Comparison of ENCODE assay signal across 23 cellular contexts in genomic region chr6:11598687-11599086, GRCh38.
DNase-seq lines count a peak whose midpoint lies in the region; ATAC-seq, FAIRE-seq and TF ChIP-seq lines count a peak whose summit lies in the region.
"Had no signal": no experiment of that assay in that cellular context is flagged by ENCODE, and none has a peak within 500 bp of the region (broad histone marks: within the 10 kb centered on the region; RNA-seq: fewer than 3 reads in every experiment).

No MANE protein-coding gene starts in this region.

- no peak overlapping the region for H3K4me2 ChIP-seq in osteoblast (ENCODE audit: insufficient read depth, low read length)
- H3K4me2 ChIP-seq: BLaER1 had no signal

- H3K9me3 ChIP-seq in left lung (no peaks in the 10 kb centered on the region), osteoblast (ENCODE audit: low read depth, low read length) (no peaks in the 10 kb centered on the region)
- H3K9me3 ChIP-seq: BLaER1, heart right ventricle, suprapubic skin had no signal

- H3K27me3 ChIP-seq in left lung (no peaks in the 10 kb centered on the region), osteoblast (ENCODE audit: insufficient read depth, low read length) (no peaks in the 10 kb centered on the region)
- H3K27me3 ChIP-seq: BLaER1, heart right ventricle, suprapubic skin had no signal

- H3K4me3 ChIP-seq in left lung (no peak overlapping the region), osteoblast (ENCODE audit: insufficient read depth, low read length) (no peak overlapping the region)
- H3K4me3 ChIP-seq: BLaER1, heart right ventricle, skin epidermis, suprapubic skin had no signal

- H3K27ac Mint-ChIP-seq in type B pancreatic cell, result peak overlapping the region; percentile 75

- no peaks in the 10 kb centered on the region for H4K20me1 ChIP-seq in osteoblast (ENCODE audit: insufficient read depth, low read length)
- H4K20me1 ChIP-seq: BLaER1 had no signal

- no peak for TF ChIP-seq POLR2A in GM12891 (IDR thresholded peaks at IDR 0.05; ENCODE audit: low read depth, low read length)

- peak overlapping the region; percentile 18 for H3K4me3 Mint-ChIP-seq in type B pancreatic cell

- H3K36me3 ChIP-seq in left lung, result no peaks in the 10 kb centered on the region
- no peaks in the 10 kb centered on the region for H3K36me3 ChIP-seq in osteoblast (ENCODE audit: insufficient read depth, low read length)
- H3K36me3 ChIP-seq: BLaER1, heart right ventricle, suprapubic skin had no signal

- H3K4me1 Mint-ChIP-seq in type B pancreatic cell (ENCODE audit: unreplicated experiment), result peaks cover 45% of the 10 kb centered on the region

- no peaks in the 10 kb centered on the region for H3K27me3 Mint-ChIP-seq in type B pancreatic cell

- TF ChIP-seq CTCF in left lung (IDR thresholded peaks at IDR 0.05), result no peak
- no peak for TF ChIP-seq CTCF in type B pancreatic cell (conservative IDR thresholded peaks at IDR 0.05)
- no peak for TF ChIP-seq CTCF in osteoblast (IDR thresholded peaks at IDR 0.05; ENCODE audit: extremely low read depth, low read depth, low read length)

- H2AFZ ChIP-seq in osteoblast (ENCODE audit: low read length), result no peak overlapping the region

- no peaks in the 10 kb centered on the region for H3K4me1 ChIP-seq in left lung
- no peaks in the 10 kb centered on the region for H3K4me1 ChIP-seq in osteoblast (ENCODE audit: insufficient read depth, low read length)
- H3K4me1 ChIP-seq: parathyroid adenoma, suprapubic skin had no signal

- FAIRE-seq in GM12891 (lab: Jason Lieb, UNC), result no peak
- FAIRE-seq: keratinocyte had no signal

- H3K79me2 ChIP-seq in osteoblast (ENCODE audit: insufficient read depth, low read length), result no peaks in the 10 kb centered on the region
- H3K79me2 ChIP-seq: parathyroid adenoma had no signal

- H3K27ac ChIP-seq in left lung (peak overlapping the region in 1 of 2 donors; percentile 70), osteoblast (ENCODE audit: low read depth, low read length) (no peak overlapping the region)
- H3K27ac ChIP-seq: BLaER1, parathyroid adenoma, skin epidermis, suprapubic skin had no signal

- intact Hi-C loops in left lung (cut with DNase I), result no loop called here

- peaks cover 9% of the 10 kb centered on the region for H3K9me3 Mint-ChIP-seq in type B pancreatic cell

- H3K36me3 Mint-ChIP-seq in type B pancreatic cell, result peaks cover 4% of the 10 kb centered on the region

- ATAC-seq in left lung, result peak; percentile 37
- ATAC-seq: activated CD4-positive, CD25-positive, alpha-beta regulatory T cell treated with anti-CD3 and anti-CD28 coated beads, Interleukin-2, amount 50 U/mL, for 24 hours; HCT116 had no signal

- DNase-seq in HuH-7 (ENCODE audit: low spot score), result peak; percentile 39
- DNase-seq in OCI-M1 (lab: John Stamatoyannopoulos, UW), result peak; percentile 47
- DNase-seq in left lung, result no peak
- DNase-seq in type B pancreatic cell (ENCODE audit: extremely low spot score, unreplicated experiment), result no peak
- no peak for DNase-seq in DMS153 treated with DMSO at 0.1 percent for 48 hours (lab: John Stamatoyannopoulos, UW; ENCODE audit: unreplicated experiment)
- no peak for DNase-seq in GM12891 (ENCODE audit: insufficient read length, low spot score)
- no peak for DNase-seq in osteoblast (ENCODE audit: insufficient read length, low spot score, missing footprints)
- DNase-seq: activated gamma-delta T cell; anterior cingulate cortex; DMS79; effector memory CD4-positive, alpha-beta T cell; heart right ventricle; NCI-H146; NCI-H2227 treated with DMSO at 0.1 percent for 48 hours; NK-92 treated with Interleukin-12 subunit alpha and Interleukin-12 subunit beta, amount 100 ng/mL, for 24 hours; SHP77 treated with DMSO at 0.1 percent for 48 hours had no signal

TF ChIP-seq in GM12891, 5 proteins besides CTCF, POLR2A, EP300 and RAD21:
- TF ChIP-seq SPI1 (IDR thresholded peaks at IDR 0.05; ENCODE audit: low read depth, low read length) (no peak), TAF1 (IDR thresholded peaks at IDR 0.05; ENCODE audit: low read depth, low read length) (no peak), PAX5 (IDR thresholded peaks at IDR 0.05; ENCODE audit: insufficient read depth, low read length, severe bottlenecking) (no peak), POLR2AphosphoS5 (IDR thresholded peaks at IDR 0.05; ENCODE audit: low read depth, low read length) (no peak), POU2F2 (IDR thresholded peaks at IDR 0.05; ENCODE audit: low read depth, low read length) (no peak)
TF ChIP-seq in GM12891: peak in this region for 0.

Comparison
In these comparisons a context has a peak if more than half of its experiments do, and no peak if none do; other contexts are left out.
1. DNase-seq: peak in HuH-7 (single experiment) and OCI-M1 (single experiment); none in left lung (0 of 2), type B pancreatic cell (single experiment), DMS153 treated with DMSO at 0.1 percent for 48 hours (single experiment), GM12891 (single experiment) and osteoblast (single experiment).